ENCODE assay signal across 14 cellular contexts in the genomic region with DNA sequence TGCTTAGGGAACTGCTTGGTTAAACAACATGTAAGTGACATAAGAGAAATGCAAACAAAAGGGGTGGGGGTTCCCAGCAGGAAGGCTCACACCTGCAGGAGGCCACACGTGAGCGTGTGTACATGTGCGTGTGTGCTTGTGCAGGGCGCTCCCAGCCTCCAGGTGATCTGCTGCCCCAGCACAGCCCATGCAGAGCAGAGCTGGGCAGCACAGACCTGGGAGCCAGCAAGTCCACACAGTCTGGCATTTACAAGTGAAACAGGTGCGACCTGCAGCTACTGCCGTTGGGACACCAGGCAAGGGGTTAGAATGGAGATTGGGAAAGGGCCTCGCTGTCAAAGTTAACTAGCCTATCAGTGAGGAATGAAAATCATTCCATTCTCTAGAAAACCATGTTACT. TPM values are rescaled to one million over a fixed set of nuclear protein-coding genes. Genes with fewer than 3 reads are reported as not detected.
DNase-seq lines count a peak whose midpoint lies in the region; ATAC-seq and TF ChIP-seq lines count a peak whose summit lies in the region.
"Had no signal": no experiment of that assay in that cellular context is flagged by ENCODE, and none has a peak within 500 bp of the region (broad histone marks: within the 10 kb centered on the region; RNA-seq: fewer than 3 reads in every experiment).

No MANE protein-coding gene starts in this region.

- H2BK120ac ChIP-seq in trophoblast cell (ENCODE audit: insufficient read depth, low read length, poor library complexity): no peak overlapping the region

- no peak overlapping the region for H4K12ac ChIP-seq in trophoblast cell (ENCODE audit: low read depth, low read length)

- no peaks in the 10 kb centered on the region for H3K9me3 ChIP-seq in trophoblast cell (ENCODE audit: insufficient read depth, low read depth, low read length)
- H3K9me3 ChIP-seq: SJSA1 had no signal

- H3K27ac ChIP-seq in caudate nucleus (ENCODE audit: low read depth, low read length): peak overlapping the region; percentile 3
- H3K27ac ChIP-seq in trophoblast cell (ENCODE audit: low read depth, low read length): no peak overlapping the region
- H3K27ac ChIP-seq: SJSA1 had no signal

- no peak overlapping the region for H3K18ac ChIP-seq in trophoblast cell (ENCODE audit: low read length)

- no peak for TF ChIP-seq CTCF in lower leg skin (IDR thresholded peaks at IDR 0.05)

- H3K79me2 ChIP-seq in trophoblast cell (ENCODE audit: control insufficient read depth, insufficient read depth, low read length, poor library complexity): no peaks in the 10 kb centered on the region

- ATAC-seq in sciatic nerve: no peak
- no peak for ATAC-seq in HG02678 (IDR thresholded peaks at IDR 0.05; ENCODE audit: unreplicated experiment)
- ATAC-seq in HG03159 (IDR thresholded peaks at IDR 0.05; ENCODE audit: unreplicated experiment): no peak
- ATAC-seq: activated CD8-positive, alpha-beta T cell treated with anti-CD3 and anti-CD28 coated beads, Interleukin-2, amount 10 ng/mL, durations not matched to agents 7 days and 5 days had no signal

- no peak overlapping the region for H3K4me2 ChIP-seq in trophoblast cell (ENCODE audit: low read length)
- H3K4me2 ChIP-seq: smooth muscle cell had no signal

- H2BK5ac ChIP-seq in trophoblast cell (ENCODE audit: low read depth, low read length, poor library complexity): no peak overlapping the region

- H3K4ac ChIP-seq in trophoblast cell (ENCODE audit: low read depth, low read length): no peak overlapping the region

- no peak overlapping the region for H3K9ac ChIP-seq in trophoblast cell (ENCODE audit: low read length)

- intact Hi-C loops in lower leg skin (cut with DNase I; ENCODE audit: low total_unique reads) (no loop called here), sciatic nerve (cut with DNase I) (no loop called here)

- no peak overlapping the region for H2BK12ac ChIP-seq in trophoblast cell (ENCODE audit: low read length)

- H4K91ac ChIP-seq in trophoblast cell (ENCODE audit: low read depth, low read length): no peak overlapping the region

- TF ChIP-seq POLR2A in lower leg skin (IDR thresholded peaks at IDR 0.05): no peak

- no CpG with 5 or more reads among the region's 7 CpGs for WGBS in trophoblast cell (ENCODE audit: extremely low coverage, insufficient coverage, insufficient read length)
- WGBS in lower leg skin, 2 donors: 73 to 78% methylated on average over 7 of the region's 7 CpGs

- H3K23ac ChIP-seq in trophoblast cell (ENCODE audit: low read length): no peak overlapping the region

- no peak overlapping the region for H3K14ac ChIP-seq in trophoblast cell (ENCODE audit: low read length)

- H3K4me3 ChIP-seq in trophoblast cell (ENCODE audit: low read depth, low read length): no peak overlapping the region
- H3K4me3 ChIP-seq in lower leg skin (ENCODE audit: low read depth, poor library complexity, severe bottlenecking): no peak overlapping the region
- H3K4me3 ChIP-seq: SJSA1, smooth muscle cell had no signal

- H3K27me3 ChIP-seq in trophoblast cell (ENCODE audit: insufficient read depth, low read length): no peaks in the 10 kb centered on the region
- H3K27me3 ChIP-seq: SJSA1 had no signal

- DNase-seq in DMS53 treated with DMSO at 0.1 percent for 48 hours (lab: John Stamatoyannopoulos, UW; ENCODE audit: unreplicated experiment) (peak; percentile 83), NCI-H2196 treated with DMSO at 0.1 percent for 48 hours (lab: John Stamatoyannopoulos, UW; ENCODE audit: unreplicated experiment) (peak; percentile 46), caudate nucleus (lab: John Stamatoyannopoulos, UW) (no peak), trophoblast cell (peak; percentile 78 to 86), lower leg skin (ENCODE audit: low spot score in 2 of 2) (no peak), sciatic nerve (ENCODE audit: low spot score) (no peak)
- DNase-seq: activated CD8-positive, alpha-beta T cell treated with anti-CD3 and anti-CD28 coated beads, Interleukin-2, amount 10 ng/mL, durations not matched to agents 7 days and 5 days; MM.1S; NCI-H82; substantia nigra had no signal

- peaks cover 6 to 11% of the 10 kb centered on the region in 2 experiments for H3K36me3 ChIP-seq in trophoblast cell (ENCODE audit: control insufficient read depth in 1 of 2, insufficient read depth in 2 of 2, low read length in 2 of 2)

- no peak overlapping the region for H2AFZ ChIP-seq in trophoblast cell (ENCODE audit: insufficient read depth, low read length, poor library complexity)

- H2AK5ac ChIP-seq in trophoblast cell (ENCODE audit: low read length): no peak overlapping the region

- no peak overlapping the region for H4K8ac ChIP-seq in trophoblast cell (ENCODE audit: low read depth, low read length)

- H3K4me1 ChIP-seq in trophoblast cell (ENCODE audit: control insufficient read depth in 1 of 2, insufficient read depth in 2 of 2, low read length in 2 of 2): no peaks in the 10 kb centered on the region
- H3K4me1 ChIP-seq: SJSA1 had no signal

- no peaks in the 10 kb centered on the region for H3K79me1 ChIP-seq in trophoblast cell (ENCODE audit: low read length)

RNA-seq across cellular contexts. Expression of gene GRAMD2B, which starts 41.8 kb away (rescaled TPM):
- 98.6 and 107 TPM in 2 replicates for polyA plus RNA-seq in trophoblast cell (2013)
- total RNA-seq in lower leg skin (10 to 100 TPM; 58.9 to 99.8 (median 75.8) TPM), sciatic nerve (42.3 TPM)

Comparison
In these comparisons a context has a peak if more than half of its experiments do, and no peak if none do; other contexts are left out.
1. DNase-seq: peak in DMS53 treated with DMSO at 0.1 percent for 48 hours (single experiment), NCI-H2196 treated with DMSO at 0.1 percent for 48 hours (single experiment) and trophoblast cell (2 of 2); none in caudate nucleus (0 of 61), lower leg skin (0 of 2) and sciatic nerve (single experiment).